2 cellular contexts compared by ENCODE assay signal in the genomic region with DNA sequence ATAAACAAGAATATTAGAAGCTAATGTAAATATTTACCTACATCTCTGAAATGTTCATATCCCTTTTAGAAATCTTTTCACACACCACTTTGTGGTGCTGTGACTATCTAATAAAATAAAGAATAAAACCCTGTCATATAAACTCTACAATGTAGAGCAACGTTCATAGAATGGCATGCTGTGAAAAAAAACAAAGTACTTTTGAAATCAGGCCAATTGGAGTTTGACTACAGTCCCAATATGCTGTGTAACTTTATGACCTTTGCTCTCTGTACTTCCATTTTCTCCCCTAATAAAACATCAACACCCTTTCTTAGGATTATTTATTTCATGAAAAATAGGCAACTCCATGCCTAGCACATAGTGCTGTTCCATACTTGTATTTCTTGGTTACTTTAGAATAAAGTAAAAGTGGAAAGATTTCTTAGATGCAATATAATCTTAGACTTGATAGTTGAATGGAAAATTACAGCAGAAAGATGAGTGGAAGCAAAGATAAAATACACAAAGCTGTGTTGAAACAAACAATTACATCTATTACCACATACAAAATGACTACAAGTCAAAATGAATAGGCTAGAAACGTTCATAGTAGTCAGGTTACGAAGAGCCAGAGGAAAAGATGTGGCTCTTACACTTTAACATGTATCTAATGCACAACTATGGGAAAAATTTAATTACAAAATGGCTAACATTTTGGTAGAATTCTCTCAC.
TF ChIP-seq lines count a peak whose summit lies in the region.

No MANE protein-coding gene starts in this region.

TF ChIP-seq in GM23338, 12 proteins besides CTCF, POLR2A, EP300 and RAD21:
- TF ChIP-seq, protein P1, sequence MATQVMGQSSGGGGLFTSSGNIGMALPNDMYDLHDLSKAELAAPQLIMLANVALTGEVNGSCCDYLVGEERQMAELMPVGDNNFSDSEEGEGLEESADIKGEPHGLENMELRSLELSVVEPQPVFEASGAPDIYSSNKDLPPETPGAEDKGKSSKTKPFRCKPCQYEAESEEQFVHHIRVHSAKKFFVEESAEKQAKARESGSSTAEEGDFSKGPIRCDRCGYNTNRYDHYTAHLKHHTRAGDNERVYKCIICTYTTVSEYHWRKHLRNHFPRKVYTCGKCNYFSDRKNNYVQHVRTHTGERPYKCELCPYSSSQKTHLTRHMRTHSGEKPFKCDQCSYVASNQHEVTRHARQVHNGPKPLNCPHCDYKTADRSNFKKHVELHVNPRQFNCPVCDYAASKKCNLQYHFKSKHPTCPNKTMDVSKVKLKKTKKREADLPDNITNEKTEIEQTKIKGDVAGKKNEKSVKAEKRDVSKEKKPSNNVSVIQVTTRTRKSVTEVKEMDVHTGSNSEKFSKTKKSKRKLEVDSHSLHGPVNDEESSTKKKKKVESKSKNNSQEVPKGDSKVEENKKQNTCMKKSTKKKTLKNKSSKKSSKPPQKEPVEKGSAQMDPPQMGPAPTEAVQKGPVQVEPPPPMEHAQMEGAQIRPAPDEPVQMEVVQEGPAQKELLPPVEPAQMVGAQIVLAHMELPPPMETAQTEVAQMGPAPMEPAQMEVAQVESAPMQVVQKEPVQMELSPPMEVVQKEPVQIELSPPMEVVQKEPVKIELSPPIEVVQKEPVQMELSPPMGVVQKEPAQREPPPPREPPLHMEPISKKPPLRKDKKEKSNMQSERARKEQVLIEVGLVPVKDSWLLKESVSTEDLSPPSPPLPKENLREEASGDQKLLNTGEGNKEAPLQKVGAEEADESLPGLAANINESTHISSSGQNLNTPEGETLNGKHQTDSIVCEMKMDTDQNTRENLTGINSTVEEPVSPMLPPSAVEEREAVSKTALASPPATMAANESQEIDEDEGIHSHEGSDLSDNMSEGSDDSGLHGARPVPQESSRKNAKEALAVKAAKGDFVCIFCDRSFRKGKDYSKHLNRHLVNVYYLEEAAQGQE (IDR thresholded peaks at IDR 0.05; ENCODE audit: unreplicated experiment): no peak
- TF ChIP-seq NANOG (IDR thresholded peaks at IDR 0.05; ENCODE audit: borderline replicate concordance): no peak

TF ChIP-seq in WTC11, 78 proteins besides CTCF, POLR2A, EP300 and RAD21 (continued from another document):
- TF ChIP-seq, protein P2, sequence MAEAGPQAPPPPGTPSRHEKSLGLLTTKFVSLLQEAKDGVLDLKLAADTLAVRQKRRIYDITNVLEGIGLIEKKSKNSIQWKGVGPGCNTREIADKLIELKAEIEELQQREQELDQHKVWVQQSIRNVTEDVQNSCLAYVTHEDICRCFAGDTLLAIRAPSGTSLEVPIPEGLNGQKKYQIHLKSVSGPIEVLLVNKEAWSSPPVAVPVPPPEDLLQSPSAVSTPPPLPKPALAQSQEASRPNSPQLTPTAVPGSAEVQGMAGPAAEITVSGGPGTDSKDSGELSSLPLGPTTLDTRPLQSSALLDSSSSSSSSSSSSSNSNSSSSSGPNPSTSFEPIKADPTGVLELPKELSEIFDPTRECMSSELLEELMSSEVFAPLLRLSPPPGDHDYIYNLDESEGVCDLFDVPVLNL (CRISPR knock-in tag; IDR thresholded peaks at IDR 0.05; ENCODE audit: borderline replicate concordance, low read depth): no peak
- TF ChIP-seq, protein P3, sequence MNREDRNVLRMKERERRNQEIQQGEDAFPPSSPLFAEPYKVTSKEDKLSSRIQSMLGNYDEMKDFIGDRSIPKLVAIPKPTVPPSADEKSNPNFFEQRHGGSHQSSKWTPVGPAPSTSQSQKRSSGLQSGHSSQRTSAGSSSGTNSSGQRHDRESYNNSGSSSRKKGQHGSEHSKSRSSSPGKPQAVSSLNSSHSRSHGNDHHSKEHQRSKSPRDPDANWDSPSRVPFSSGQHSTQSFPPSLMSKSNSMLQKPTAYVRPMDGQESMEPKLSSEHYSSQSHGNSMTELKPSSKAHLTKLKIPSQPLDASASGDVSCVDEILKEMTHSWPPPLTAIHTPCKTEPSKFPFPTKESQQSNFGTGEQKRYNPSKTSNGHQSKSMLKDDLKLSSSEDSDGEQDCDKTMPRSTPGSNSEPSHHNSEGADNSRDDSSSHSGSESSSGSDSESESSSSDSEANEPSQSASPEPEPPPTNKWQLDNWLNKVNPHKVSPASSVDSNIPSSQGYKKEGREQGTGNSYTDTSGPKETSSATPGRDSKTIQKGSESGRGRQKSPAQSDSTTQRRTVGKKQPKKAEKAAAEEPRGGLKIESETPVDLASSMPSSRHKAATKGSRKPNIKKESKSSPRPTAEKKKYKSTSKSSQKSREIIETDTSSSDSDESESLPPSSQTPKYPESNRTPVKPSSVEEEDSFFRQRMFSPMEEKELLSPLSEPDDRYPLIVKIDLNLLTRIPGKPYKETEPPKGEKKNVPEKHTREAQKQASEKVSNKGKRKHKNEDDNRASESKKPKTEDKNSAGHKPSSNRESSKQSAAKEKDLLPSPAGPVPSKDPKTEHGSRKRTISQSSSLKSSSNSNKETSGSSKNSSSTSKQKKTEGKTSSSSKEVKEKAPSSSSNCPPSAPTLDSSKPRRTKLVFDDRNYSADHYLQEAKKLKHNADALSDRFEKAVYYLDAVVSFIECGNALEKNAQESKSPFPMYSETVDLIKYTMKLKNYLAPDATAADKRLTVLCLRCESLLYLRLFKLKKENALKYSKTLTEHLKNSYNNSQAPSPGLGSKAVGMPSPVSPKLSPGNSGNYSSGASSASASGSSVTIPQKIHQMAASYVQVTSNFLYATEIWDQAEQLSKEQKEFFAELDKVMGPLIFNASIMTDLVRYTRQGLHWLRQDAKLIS (CRISPR knock-in tag; IDR thresholded peaks at IDR 0.05; ENCODE audit: borderline replicate concordance): no peak
- TF ChIP-seq ESRRA (CRISPR knock-in tag; IDR thresholded peaks at IDR 0.05; ENCODE audit: borderline replicate concordance) (no peak), ZNF138 (CRISPR knock-in tag; conservative IDR thresholded peaks at IDR 0.05) (no peak), SP1 (CRISPR knock-in tag; conservative IDR thresholded peaks at IDR 0.05) (no peak), NFATC4 (CRISPR knock-in tag; IDR thresholded peaks at IDR 0.05) (no peak)
- TF ChIP-seq, protein P4, sequence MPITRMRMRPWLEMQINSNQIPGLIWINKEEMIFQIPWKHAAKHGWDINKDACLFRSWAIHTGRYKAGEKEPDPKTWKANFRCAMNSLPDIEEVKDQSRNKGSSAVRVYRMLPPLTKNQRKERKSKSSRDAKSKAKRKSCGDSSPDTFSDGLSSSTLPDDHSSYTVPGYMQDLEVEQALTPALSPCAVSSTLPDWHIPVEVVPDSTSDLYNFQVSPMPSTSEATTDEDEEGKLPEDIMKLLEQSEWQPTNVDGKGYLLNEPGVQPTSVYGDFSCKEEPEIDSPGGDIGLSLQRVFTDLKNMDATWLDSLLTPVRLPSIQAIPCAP (CRISPR knock-in tag; IDR thresholded peaks at IDR 0.05): no peak
- TF ChIP-seq, protein P5, sequence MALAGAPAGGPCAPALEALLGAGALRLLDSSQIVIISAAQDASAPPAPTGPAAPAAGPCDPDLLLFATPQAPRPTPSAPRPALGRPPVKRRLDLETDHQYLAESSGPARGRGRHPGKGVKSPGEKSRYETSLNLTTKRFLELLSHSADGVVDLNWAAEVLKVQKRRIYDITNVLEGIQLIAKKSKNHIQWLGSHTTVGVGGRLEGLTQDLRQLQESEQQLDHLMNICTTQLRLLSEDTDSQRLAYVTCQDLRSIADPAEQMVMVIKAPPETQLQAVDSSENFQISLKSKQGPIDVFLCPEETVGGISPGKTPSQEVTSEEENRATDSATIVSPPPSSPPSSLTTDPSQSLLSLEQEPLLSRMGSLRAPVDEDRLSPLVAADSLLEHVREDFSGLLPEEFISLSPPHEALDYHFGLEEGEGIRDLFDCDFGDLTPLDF (CRISPR knock-in tag; IDR thresholded peaks at IDR 0.05): no peak
- TF ChIP-seq, protein P6, sequence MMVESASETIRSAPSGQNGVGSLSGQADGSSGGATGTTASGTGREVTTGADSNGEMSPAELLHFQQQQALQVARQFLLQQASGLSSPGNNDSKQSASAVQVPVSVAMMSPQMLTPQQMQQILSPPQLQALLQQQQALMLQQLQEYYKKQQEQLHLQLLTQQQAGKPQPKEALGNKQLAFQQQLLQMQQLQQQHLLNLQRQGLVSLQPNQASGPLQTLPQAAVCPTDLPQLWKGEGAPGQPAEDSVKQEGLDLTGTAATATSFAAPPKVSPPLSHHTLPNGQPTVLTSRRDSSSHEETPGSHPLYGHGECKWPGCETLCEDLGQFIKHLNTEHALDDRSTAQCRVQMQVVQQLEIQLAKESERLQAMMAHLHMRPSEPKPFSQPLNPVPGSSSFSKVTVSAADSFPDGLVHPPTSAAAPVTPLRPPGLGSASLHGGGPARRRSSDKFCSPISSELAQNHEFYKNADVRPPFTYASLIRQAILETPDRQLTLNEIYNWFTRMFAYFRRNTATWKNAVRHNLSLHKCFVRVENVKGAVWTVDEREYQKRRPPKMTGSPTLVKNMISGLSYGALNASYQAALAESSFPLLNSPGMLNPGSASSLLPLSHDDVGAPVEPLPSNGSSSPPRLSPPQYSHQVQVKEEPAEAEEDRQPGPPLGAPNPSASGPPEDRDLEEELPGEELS (CRISPR knock-in tag; IDR thresholded peaks at IDR 0.05): no peak
- TF ChIP-seq, protein P7, sequence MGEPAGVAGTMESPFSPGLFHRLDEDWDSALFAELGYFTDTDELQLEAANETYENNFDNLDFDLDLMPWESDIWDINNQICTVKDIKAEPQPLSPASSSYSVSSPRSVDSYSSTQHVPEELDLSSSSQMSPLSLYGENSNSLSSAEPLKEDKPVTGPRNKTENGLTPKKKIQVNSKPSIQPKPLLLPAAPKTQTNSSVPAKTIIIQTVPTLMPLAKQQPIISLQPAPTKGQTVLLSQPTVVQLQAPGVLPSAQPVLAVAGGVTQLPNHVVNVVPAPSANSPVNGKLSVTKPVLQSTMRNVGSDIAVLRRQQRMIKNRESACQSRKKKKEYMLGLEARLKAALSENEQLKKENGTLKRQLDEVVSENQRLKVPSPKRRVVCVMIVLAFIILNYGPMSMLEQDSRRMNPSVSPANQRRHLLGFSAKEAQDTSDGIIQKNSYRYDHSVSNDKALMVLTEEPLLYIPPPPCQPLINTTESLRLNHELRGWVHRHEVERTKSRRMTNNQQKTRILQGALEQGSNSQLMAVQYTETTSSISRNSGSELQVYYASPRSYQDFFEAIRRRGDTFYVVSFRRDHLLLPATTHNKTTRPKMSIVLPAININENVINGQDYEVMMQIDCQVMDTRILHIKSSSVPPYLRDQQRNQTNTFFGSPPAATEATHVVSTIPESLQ (CRISPR knock-in tag; IDR thresholded peaks at IDR 0.05): no peak
TF ChIP-seq in WTC11: peak in this region for 0.
